ENCODE assay signal across 18 cellular contexts in genomic region chr21:33059319-33059894, GRCh38. TPM values are rescaled to one million over a fixed set of nuclear protein-coding genes. Genes with fewer than 3 reads are reported as not detected.
A peak's percentile ranks its signal among the peaks of the same experiment; 100 is the strongest.
DNase-seq lines count a peak whose midpoint lies in the region; ATAC-seq, FAIRE-seq and TF ChIP-seq lines count a peak whose summit lies in the region.
"Had no signal": no experiment of that assay in that cellular context is flagged by ENCODE, and none has a peak within 500 bp of the region (broad histone marks: within the 10 kb centered on the region; RNA-seq: fewer than 3 reads in every experiment).

No MANE protein-coding gene starts in this region.

- in situ Hi-C loops in K562 (cut with MboI) = no loop called here

- no peak overlapping the region for H3K4me2 ChIP-seq in K562 (ENCODE audit: insufficient read depth, low read length)

- H3K36me3 ChIP-seq in K562 (ENCODE audit: control insufficient read depth, insufficient read depth, low read length) = no peaks in the 10 kb centered on the region
- H3K36me3 ChIP-seq: HAP-1, ovary had no signal

- H3K79me2 ChIP-seq in K562 (ENCODE audit: control insufficient read depth, insufficient read depth, low read length) = no peaks in the 10 kb centered on the region

- POLR2A ChIA-PET in K562 (lab: Yijun Ruan, JAX) (no interaction called here), GM10248 (lab: Yijun Ruan, JAX) (no interaction called here)

- BruUV-seq in K562 (replicated peaks; lab: Mats Ljungman, UMichigan) = no TSS peak

- no peak for FAIRE-seq in K562 (lab: Jason Lieb, UNC)

- no peak for TF ChIP-seq EP300 in K562 (IDR thresholded peaks at IDR 0.05; ENCODE audit: low read length)

- H3K27ac ChIP-seq in K562 (ENCODE audit: extremely low read depth, low read depth, low read length) = no peak overlapping the region
- H3K27ac ChIP-seq: foreskin keratinocyte, ovary had no signal

- ATAC-seq in K562 (no peak), GM21723 (IDR thresholded peaks at IDR 0.05; ENCODE audit: unreplicated experiment) (no peak)
- ATAC-seq: foreskin keratinocyte had no signal

- no peak for TF ChIP-seq RAD21 in K562 (CRISPR knock-in tag; conservative IDR thresholded peaks at IDR 0.05 in 1 of 2, IDR thresholded peaks at IDR 0.05 in 1 of 2)

- DNase-seq in GDM1 (lab: John Stamatoyannopoulos, UW) (peak; percentile 33), NAMALWA (ENCODE audit: low spot score) (peak; percentile 35), K562 (ENCODE audit: extremely low read depth in 1 of 4, low spot score in 3 of 4) (no peak), midbrain (lab: John Stamatoyannopoulos, UW) (peak; percentile 50), GM10248 (ENCODE audit: extremely low spot score) (no peak), DMS153 (lab: John Stamatoyannopoulos, UW) (no peak), ecto neural progenitor cell (ENCODE audit: low spot score) (no peak)
- DNase-seq: activated CD4-positive, alpha-beta T cell treated with anti-CD3 and anti-CD28 coated beads, Interleukin-2, amount 50 U/mL, for 4 hours; CD4-positive, alpha-beta memory T cell; dermis blood vessel endothelial cell; foreskin keratinocyte; IMR-90; ovary; stimulated activated CD4-positive, alpha-beta T cell treated with anti-CD3 and anti-CD28 coated beads, Interleukin-2, amount 100 ng/mL, for 24 hours; stimulated activated naive CD4-positive, alpha-beta T cell treated with Interleukin-2 at 50 U/mL for 16 hours had no signal

- no peaks in the 10 kb centered on the region for H3K9me3 ChIP-seq in K562 (replicated peaks; ENCODE audit: control insufficient read depth, insufficient read depth, low read depth, low read length)
- H3K9me3 ChIP-seq: HAP-1, ovary had no signal

- CTCF ChIA-PET in K562 (lab: Yijun Ruan, JAX; ENCODE audit: low intra/inter-chr PET ratio) (interaction anchor here (0.6 kb wide), 1 partner anchor 141 kb away, joined by 3 read pairs; no protein-coding TSS in a partner anchor), GM10248 (lab: Yijun Ruan, JAX) (interaction anchor here (1.1 kb wide), 1 partner anchor 9 kb away, joined by 3 read pairs; no protein-coding TSS in a partner anchor)

- peaks cover 4% of the 10 kb centered on the region for H3K9me1 ChIP-seq in K562 (ENCODE audit: control insufficient read depth, insufficient read depth, low read length)

- TF ChIP-seq CTCF in K562 (IDR thresholded peaks at IDR 0.05 in 2 of 3, conservative IDR thresholded peaks at IDR 0.05 in 1 of 3; ENCODE audit: insufficient read depth in 2 of 3, low read depth in 1 of 3, low read length in 3 of 3) (no peak), GM10248 (IDR thresholded peaks at IDR 0.05; ENCODE audit: control extremely low read depth, extremely low read depth, low read depth, missing control alignments) (no peak)

- WGBS in K562 (ENCODE audit: insufficient coverage, low coverage, missing lambda C conversion rate) = 0% methylated on average over 3 of the region's 3 CpGs

- no peak for TF ChIP-seq POLR2A in K562 (conservative IDR thresholded peaks at IDR 0.05)

- no peaks in the 10 kb centered on the region; the same call in 1 of the 2 replicates for H4K20me1 ChIP-seq in K562 (replicated peaks; ENCODE audit: control insufficient read depth, insufficient read depth, low read length)

- no peak overlapping the region for H3K4me3 ChIP-seq in K562
- H3K4me3 ChIP-seq: HAP-1, ovary had no signal

- H2AFZ ChIP-seq in K562 (ENCODE audit: low read depth, low read length) = no peak overlapping the region

- intact Hi-C loops in K562 (cut with micrococcal nuclease) = no loop called here

- no peak overlapping the region for H3K9ac ChIP-seq in K562 (ENCODE audit: insufficient read depth in 1 of 2, low read depth in 2 of 2, low read length in 2 of 2)

- H3K27me3 ChIP-seq in K562 (ENCODE audit: control insufficient read depth in 2 of 2, insufficient read depth in 2 of 2, low read length in 2 of 2) = peaks cover 26 to 68% of the 10 kb centered on the region in 2 experiments; a peak in 4 of 5 replicates
- H3K27me3 ChIP-seq: ovary had no signal

- H3K4me1 ChIP-seq in K562 (replicated peaks in 1 of 2; ENCODE audit: control insufficient read depth in 2 of 2, insufficient read depth in 2 of 2, low read length in 2 of 2) = no peaks in the 10 kb centered on the region
- H3K4me1 ChIP-seq: foreskin keratinocyte, HAP-1 had no signal

TF ChIP-seq in K562, 482 proteins besides CTCF, POLR2A, EP300 and RAD21:
- peak; percentile 77 for TF ChIP-seq CEBPB (tag; IDR thresholded peaks at IDR 0.05)
- no peak for TF ChIP-seq CEBPG (CRISPR knock-in tag; IDR thresholded peaks at IDR 0.05)
- peak; percentile 31 to 47; a peak in 2 of 4 replicates for TF ChIP-seq CEBPG (tag; conservative IDR thresholded peaks at IDR 0.05 in 1 of 2, IDR thresholded peaks at IDR 0.05 in 1 of 2)
- TF ChIP-seq HEY1 (CRISPR knock-in tag; IDR thresholded peaks at IDR 0.05; ENCODE audit: borderline replicate concordance) = no peak

RNA-seq across cellular contexts. Expression of gene OLIG1, which starts 10.5 kb away (rescaled TPM):
- not detected in 2 replicates for total RNA-seq in K562 (2011; cell fraction: chromatin; rRNA removed; ENCODE audit: low replicate concordance)
- not detected in 2 replicates for total RNA-seq in K562 (2011; cell fraction: nucleolus; rRNA removed)
- not detected in 2 replicates for total RNA-seq in K562 (2011; cell fraction: nucleoplasm; rRNA removed)
- total RNA-seq in K562 (2014; rRNA removed) (not detected in 2 replicates), K562 (2014; rRNA removed; fragmentation: Illumina TruSeq; extraction: Trizol) (not detected in 2 replicates), K562 (2015; rRNA removed; fragmentation: Illumina TruSeq; extraction: Trizol) (not detected in 2 replicates), K562 (2021) (not detected in 2 replicates)
- polyA plus RNA-seq in K562 (2011; rRNA removed) (not detected in 2 replicates), K562 (2014; fragmentation: Illumina TruSeq; extraction: Trizol) (not detected in 2 replicates), K562 (2014; fragmentation: Nextera tagmentation; extraction: Ambion mirVana) (not detected), K562 (2014; rRNA removed) (not detected in 2 replicates)
- polyA plus RNA-seq in K562 (2011; cell fraction: cytosol; rRNA removed) = not detected in 2 replicates
- not detected in 2 replicates for polyA plus RNA-seq in K562 (2011; cell fraction: nucleus; rRNA removed)
- not detected in 2 replicates for polyA plus RNA-seq in K562 (2012)
- polyA minus RNA-seq in K562 (2011; rRNA and poly(A)+ RNA removed) = not detected in 2 replicates
- polyA minus RNA-seq in K562 (2011; cell fraction: cytosol; rRNA and poly(A)+ RNA removed) = not detected in 2 replicates
- not detected in 2 replicates for polyA minus RNA-seq in K562 (2011; cell fraction: nucleus; rRNA and poly(A)+ RNA removed)
- total RNA-seq: CD4-positive, alpha-beta memory T cell; dermis blood vessel endothelial cell; foreskin keratinocyte; IMR-90; ovary had no signal
- polyA plus RNA-seq: CD4-positive, alpha-beta memory T cell; foreskin keratinocyte; IMR-90; ovary had no signal

RNA-seq across cellular contexts. Expression of gene OLIG2, which starts 33.7 kb away (rescaled TPM):
- not detected in 2 replicates for total RNA-seq in K562 (2011; cell fraction: chromatin; rRNA removed; ENCODE audit: low replicate concordance)
- not detected in 2 replicates for total RNA-seq in K562 (2011; cell fraction: nucleolus; rRNA removed)
- total RNA-seq in K562 (2011; cell fraction: nucleoplasm; rRNA removed) = not detected in 2 replicates
- total RNA-seq in K562 (2014; rRNA removed) (not detected in 2 replicates), K562 (2014; rRNA removed; fragmentation: Illumina TruSeq; extraction: Trizol) (not detected in 2 replicates), K562 (2015; rRNA removed; fragmentation: Illumina TruSeq; extraction: Trizol) (not detected in 2 replicates), K562 (2021) (not detected in 2 replicates)
- polyA plus RNA-seq in K562 (2011; rRNA removed) (not detected in 2 replicates), K562 (2014; fragmentation: Illumina TruSeq; extraction: Trizol) (not detected in 2 replicates), K562 (2014; fragmentation: Nextera tagmentation; extraction: Ambion mirVana) (not detected), K562 (2014; rRNA removed) (not detected in 2 replicates)
- not detected in 2 replicates for polyA plus RNA-seq in K562 (2011; cell fraction: cytosol; rRNA removed)
- polyA plus RNA-seq in K562 (2011; cell fraction: nucleus; rRNA removed) = not detected in 2 replicates
- not detected in 2 replicates for polyA plus RNA-seq in K562 (2012)
- polyA minus RNA-seq in K562 (2011; rRNA and poly(A)+ RNA removed) = not detected in 2 replicates
- not detected in 2 replicates for polyA minus RNA-seq in K562 (2011; cell fraction: cytosol; rRNA and poly(A)+ RNA removed)
- not detected in 2 replicates for polyA minus RNA-seq in K562 (2011; cell fraction: nucleus; rRNA and poly(A)+ RNA removed)
- total RNA-seq: CD4-positive, alpha-beta memory T cell; dermis blood vessel endothelial cell; foreskin keratinocyte; IMR-90; lower leg skin; ovary had no signal
- polyA plus RNA-seq: CD4-positive, alpha-beta memory T cell; foreskin keratinocyte; IMR-90; ovary had no signal

Comparison
In these comparisons a context has a peak if more than half of its experiments do, and no peak if none do; other contexts are left out.
1. DNase-seq: peak in GDM1 (single experiment), NAMALWA (single experiment) and midbrain (single experiment); none in K562 (0 of 4), GM10248 (single experiment), DMS153 (single experiment) and ecto neural progenitor cell (single experiment).